ENCODE assay signal across 8 cellular contexts in the genomic region with DNA sequence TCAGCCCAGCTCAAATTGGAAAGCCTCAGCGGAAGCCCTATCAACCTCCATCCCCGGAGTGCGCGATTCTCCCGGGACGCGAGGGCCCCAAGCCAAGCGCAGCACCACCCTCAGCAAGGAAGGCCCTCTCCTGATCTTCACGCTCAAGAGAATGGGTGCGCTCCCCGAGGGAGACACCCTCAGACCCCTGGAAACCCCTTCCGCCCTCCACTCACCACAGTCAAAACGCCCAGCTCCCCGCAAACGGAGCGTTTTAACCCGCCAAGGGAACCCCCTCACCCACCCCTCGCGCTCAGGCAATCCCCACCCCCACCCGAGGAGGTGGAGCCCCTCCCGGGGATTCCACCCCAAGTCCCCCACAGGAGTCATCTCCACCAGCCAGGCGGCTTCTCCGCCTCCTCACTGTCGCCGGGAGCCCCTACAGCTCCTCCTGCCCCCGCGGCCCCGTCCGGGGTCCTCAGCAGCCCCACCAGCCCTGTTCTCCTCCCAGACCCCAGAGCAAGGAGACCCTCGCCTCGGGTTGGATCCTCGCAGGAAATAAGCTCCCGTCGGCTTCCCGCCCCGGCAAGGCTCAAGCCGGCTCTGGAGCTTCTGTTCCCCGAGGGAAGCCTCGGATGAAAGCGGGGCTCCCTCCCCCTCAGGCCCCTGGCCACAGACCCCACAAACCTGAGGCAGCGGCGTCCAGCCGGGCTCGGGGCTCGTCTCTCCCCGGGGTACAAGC. TPM values are rescaled to one million over a fixed set of nuclear protein-coding genes. Genes with fewer than 3 reads are reported as not detected.
DNase-seq lines count a peak whose midpoint lies in the region; ATAC-seq, FAIRE-seq and TF ChIP-seq lines count a peak whose summit lies in the region.

No MANE protein-coding gene starts in this region.

- H3K9me3 Mint-ChIP-seq in T-helper 1 cell treated with Interleukin-12 subunit alpha and Interleukin-12 subunit beta and Interleukin-4 antibody, amounts not matched to agents 30 μg/mL and 1 μg/mL, for 36 hours, result no peaks in the 10 kb centered on the region
- H3K9me3 Mint-ChIP-seq in brain, result peaks cover 0 to 2% (median 0%) of the 10 kb centered on the region in 5 experiments

- peak overlapping the region; percentile 97 for H3K4me2 ChIP-seq in keratinocyte (ENCODE audit: control insufficient read depth, extremely low read depth, insufficient read depth, low read depth, low read length)

- H4K20me1 ChIP-seq in keratinocyte (ENCODE audit: control insufficient read depth, extremely low read depth, insufficient read depth, low read length), result peaks cover 6% of the 10 kb centered on the region

- TF ChIP-seq CTCF in brain (conservative IDR thresholded peaks at IDR 0.05) (no peak), keratinocyte (optimal IDR thresholded peaks at IDR 0.05 in 1 of 3, IDR thresholded peaks at IDR 0.05 in 1 of 3, conservative IDR thresholded peaks at IDR 0.05 in 1 of 3; ENCODE audit: extremely low read depth in 1 of 3, insufficient read depth in 2 of 3, low read length in 3 of 3) (no peak)

- peaks cover 4% of the 10 kb centered on the region for H3K9me1 ChIP-seq in keratinocyte (ENCODE audit: control insufficient read depth, extremely low read depth, insufficient read depth, low read length)

- H3K79me2 ChIP-seq in keratinocyte (ENCODE audit: control insufficient read depth, insufficient read depth, low read length), result peaks cover 91% of the 10 kb centered on the region

- H3K36me3 ChIP-seq in keratinocyte (ENCODE audit: control insufficient read depth in 2 of 2, extremely low read depth in 1 of 2, insufficient read depth in 2 of 2, low read length in 2 of 2), result peaks cover 4 to 11% of the 10 kb centered on the region in 2 experiments

- H3K4me1 Mint-ChIP-seq in T-helper 1 cell treated with Interleukin-12 subunit alpha and Interleukin-12 subunit beta and Interleukin-4 antibody, amounts not matched to agents 30 μg/mL and 1 μg/mL, for 36 hours (ENCODE audit: low read depth), result peaks cover 60% of the 10 kb centered on the region
- H3K4me1 Mint-ChIP-seq in brain, result peaks cover 82% of the 10 kb centered on the region

- peak overlapping the region; percentile 77 for H3K27ac Mint-ChIP-seq in T-helper 1 cell treated with Interleukin-12 subunit alpha and Interleukin-12 subunit beta and Interleukin-4 antibody, amounts not matched to agents 30 μg/mL and 1 μg/mL, for 36 hours
- H3K27ac Mint-ChIP-seq in brain, result peak overlapping the region; percentile 70 to 97 (median 96)

- H2AFZ ChIP-seq in keratinocyte (ENCODE audit: control insufficient read depth, low read length), result peak overlapping the region; percentile 59

- peak overlapping the region; percentile 88 for H3K4me3 Mint-ChIP-seq in T-helper 1 cell treated with Interleukin-12 subunit alpha and Interleukin-12 subunit beta and Interleukin-4 antibody, amounts not matched to agents 30 μg/mL and 1 μg/mL, for 36 hours
- peak overlapping the region; percentile 86 to 95 (median 88) for H3K4me3 Mint-ChIP-seq in brain

- H3K27ac ChIP-seq in keratinocyte (ENCODE audit: control insufficient read depth, insufficient read depth, low read length), result peak overlapping the region; percentile 85

- dilution Hi-C loops in keratinocyte (cut with MboI; ENCODE audit: extremely low pct_ligation_motif_present, low sequenced_read_pairs), result no loop called here

- H3K4me3 ChIP-seq in keratinocyte (ENCODE audit: control insufficient read depth in 2 of 3, extremely low read depth in 1 of 3, insufficient read depth in 2 of 3, low read depth in 1 of 3, low read length in 3 of 3), result peak overlapping the region; percentile 92 to 99 (median 97)

- peak overlapping the region; percentile 87 for H3K9ac ChIP-seq in keratinocyte (ENCODE audit: control insufficient read depth, extremely low read depth, insufficient read depth, low read length)

- no peak for FAIRE-seq in keratinocyte (lab: Jason Lieb, UNC)

- peaks cover 26% of the 10 kb centered on the region for H3K36me3 Mint-ChIP-seq in T-helper 1 cell treated with Interleukin-12 subunit alpha and Interleukin-12 subunit beta and Interleukin-4 antibody, amounts not matched to agents 30 μg/mL and 1 μg/mL, for 36 hours (ENCODE audit: low read depth)
- peaks cover 20% of the 10 kb centered on the region for H3K36me3 Mint-ChIP-seq in brain

- ATAC-seq in HG02642 (IDR thresholded peaks at IDR 0.05; ENCODE audit: poor library complexity, unreplicated experiment), result peak; percentile 10

- peaks cover 41% of the 10 kb centered on the region for H3K4me1 ChIP-seq in keratinocyte (ENCODE audit: control insufficient read depth, extremely low read depth, insufficient read depth, low read length)

- H3K9me3 ChIP-seq in keratinocyte (ENCODE audit: control insufficient read depth, low read depth, low read length), result no peaks in the 10 kb centered on the region

- no peaks in the 10 kb centered on the region for H3K27me3 ChIP-seq in keratinocyte (ENCODE audit: control insufficient read depth, extremely low read depth, insufficient read depth, low read length)

- DNase-seq in COLO668 (lab: John Stamatoyannopoulos, UW; ENCODE audit: unreplicated experiment) (peak; percentile 18), keratinocyte (ENCODE audit: low read depth, low spot score) (no peak), NCI-H524 treated with DMSO at 0.1 percent for 48 hours (lab: John Stamatoyannopoulos, UW) (no peak), MV-4-11 (lab: John Stamatoyannopoulos, UW) (no peak)
- peak; percentile 24 to 44 for DNase-seq in stimulated activated CD4-positive, alpha-beta T cell treated with anti-CD3 and anti-CD28 coated beads, Interleukin-15, amount 100 ng/mL, for 1 hour (ENCODE audit: low read depth in 1 of 2, low spot score in 1 of 2)

- H3K27me3 Mint-ChIP-seq in T-helper 1 cell treated with Interleukin-12 subunit alpha and Interleukin-12 subunit beta and Interleukin-4 antibody, amounts not matched to agents 30 μg/mL and 1 μg/mL, for 36 hours (ENCODE audit: low read depth), result no peaks in the 10 kb centered on the region
- peaks cover 11% of the 10 kb centered on the region for H3K27me3 Mint-ChIP-seq in brain

RNA-seq across cellular contexts. Expression of gene BAZ2A, which starts 0.5 kb away (rescaled TPM):
- polyA plus RNA-seq in brain (ENCODE audit: insufficient read depth, low read depth, low replicate concordance) (45.1 TPM), keratinocyte (55.7 to 63.7 TPM (median 56.6 TPM) in 3 replicates)
- polyA plus RNA-seq in keratinocyte (2011; ENCODE audit: low read depth), result 158 TPM
- 46.7 and 62.9 TPM in 2 replicates for polyA plus RNA-seq in keratinocyte (2011; cell fraction: cytosol; rRNA removed)
- 232 and 291 TPM in 2 replicates for polyA plus RNA-seq in keratinocyte (2011; cell fraction: nucleus; rRNA removed)
- 33.2 and 36.9 TPM in 2 replicates for polyA plus RNA-seq in keratinocyte (2012; ENCODE audit: low replicate concordance)
- 119 to 279 TPM (median 150 TPM) in 3 replicates for polyA minus RNA-seq in keratinocyte
- polyA minus RNA-seq in keratinocyte (2011; cell fraction: cytosol; rRNA and poly(A)+ RNA removed), result 42.2 TPM
- 134 and 209 TPM in 2 replicates for polyA minus RNA-seq in keratinocyte (2011; cell fraction: nucleus; rRNA and poly(A)+ RNA removed)

RNA-seq across cellular contexts. Expression of gene ATP5F1B, which starts 16.2 kb away (rescaled TPM):
- polyA plus RNA-seq in brain (ENCODE audit: insufficient read depth, low read depth, low replicate concordance) (812 TPM), keratinocyte (1,041 to 1,488 TPM (median 1,355 TPM) in 3 replicates)
- 345 TPM for polyA plus RNA-seq in keratinocyte (2011; ENCODE audit: low read depth)
- 1,140 and 1,556 TPM in 2 replicates for polyA plus RNA-seq in keratinocyte (2011; cell fraction: cytosol; rRNA removed)
- polyA plus RNA-seq in keratinocyte (2011; cell fraction: nucleus; rRNA removed), result 951 and 1,005 TPM in 2 replicates
- 698 and 706 TPM in 2 replicates for polyA plus RNA-seq in keratinocyte (2012; ENCODE audit: low replicate concordance)
- 1,284 to 1,537 TPM (median 1,516 TPM) in 3 replicates for polyA minus RNA-seq in keratinocyte
- 873 TPM for polyA minus RNA-seq in keratinocyte (2011; cell fraction: cytosol; rRNA and poly(A)+ RNA removed)
- polyA minus RNA-seq in keratinocyte (2011; cell fraction: nucleus; rRNA and poly(A)+ RNA removed), result 274 and 399 TPM in 2 replicates

RNA-seq across cellular contexts. Expression of gene PTGES3, which starts 58.5 kb away (rescaled TPM):
- polyA plus RNA-seq in brain (ENCODE audit: insufficient read depth, low read depth, low replicate concordance), result 239 TPM
- 53.0 to 136 TPM (median 112 TPM) in 3 replicates for polyA plus RNA-seq in keratinocyte
- polyA plus RNA-seq in keratinocyte (2011; ENCODE audit: low read depth), result 958 TPM
- polyA plus RNA-seq in keratinocyte (2011; cell fraction: cytosol; rRNA removed), result 94.7 and 154 TPM in 2 replicates
- polyA plus RNA-seq in keratinocyte (2011; cell fraction: nucleus; rRNA removed), result 49.3 and 78.8 TPM in 2 replicates
- 191 and 202 TPM in 2 replicates for polyA plus RNA-seq in keratinocyte (2012; ENCODE audit: low replicate concordance)
- polyA minus RNA-seq in keratinocyte, result 9.1 to 70.6 TPM (median 28.6 TPM) in 3 replicates
- polyA minus RNA-seq in keratinocyte (2011; cell fraction: cytosol; rRNA and poly(A)+ RNA removed), result 76.7 TPM
- 24.5 and 38.3 TPM in 2 replicates for polyA minus RNA-seq in keratinocyte (2011; cell fraction: nucleus; rRNA and poly(A)+ RNA removed)

Comparison
In these comparisons a context has a peak if more than half of its experiments do, and no peak if none do; other contexts are left out.
1. DNase-seq: peak in COLO668 (single experiment) and stimulated activated CD4-positive, alpha-beta T cell treated with anti-CD3 and anti-CD28 coated beads, Interleukin-15, amount 100 ng/mL, for 1 hour (2 of 2); none in keratinocyte (single experiment), NCI-H524 treated with DMSO at 0.1 percent for 48 hours (single experiment) and MV-4-11 (single experiment).